ENCODE assay signal across 1 cellular context in the genomic region with DNA sequence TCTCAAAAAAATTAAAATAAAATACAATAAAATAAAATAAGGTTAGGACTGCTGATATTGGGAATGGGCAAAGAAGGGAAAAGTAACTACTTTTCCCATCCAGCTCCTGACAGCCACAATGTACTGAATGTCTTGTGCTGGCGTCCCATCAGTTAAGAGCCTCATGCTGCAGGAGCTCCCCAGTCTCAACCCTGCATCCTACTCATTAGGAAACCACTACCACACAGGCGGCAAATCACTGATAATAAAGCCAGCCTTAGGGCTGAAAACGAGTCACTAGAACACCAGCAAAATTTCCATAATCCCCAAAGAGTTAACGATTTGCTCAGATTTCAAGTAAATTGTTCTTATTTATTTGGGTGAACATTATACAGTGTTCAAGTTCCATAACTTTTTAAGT.
TF ChIP-seq lines count a peak whose summit lies in the region.

No MANE protein-coding gene starts in this region.

TF ChIP-seq in K562, 482 proteins besides CTCF, POLR2A, EP300 and RAD21:
- no peak for TF ChIP-seq TAF1 (IDR thresholded peaks at IDR 0.05; ENCODE audit: control insufficient read depth, extremely low read depth, insufficient read depth, low read length, severe bottlenecking)
- TF ChIP-seq NR3C1 (CRISPR knock-in tag; IDR thresholded peaks at IDR 0.05), result no peak
- TF ChIP-seq, protein P1, sequence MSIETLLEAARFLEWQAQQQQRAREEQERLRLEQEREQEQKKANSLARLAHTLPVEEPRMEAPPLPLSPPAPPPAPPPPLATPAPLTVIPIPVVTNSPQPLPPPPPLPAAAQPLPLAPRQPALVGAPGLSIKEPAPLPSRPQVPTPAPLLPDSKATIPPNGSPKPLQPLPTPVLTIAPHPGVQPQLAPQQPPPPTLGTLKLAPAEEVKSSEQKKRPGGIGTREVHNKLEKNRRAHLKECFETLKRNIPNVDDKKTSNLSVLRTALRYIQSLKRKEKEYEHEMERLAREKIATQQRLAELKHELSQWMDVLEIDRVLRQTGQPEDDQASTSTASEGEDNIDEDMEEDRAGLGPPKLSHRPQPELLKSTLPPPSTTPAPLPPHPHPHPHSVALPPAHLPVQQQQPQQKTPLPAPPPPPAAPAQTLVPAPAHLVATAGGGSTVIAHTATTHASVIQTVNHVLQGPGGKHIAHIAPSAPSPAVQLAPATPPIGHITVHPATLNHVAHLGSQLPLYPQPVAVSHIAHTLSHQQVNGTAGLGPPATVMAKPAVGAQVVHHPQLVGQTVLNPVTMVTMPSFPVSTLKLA (conservative IDR thresholded peaks at IDR 0.05), result peak in 1 of 2 experiments; percentile 43; a peak in 2 of 4 replicates
- no peak for TF ChIP-seq MBD2 (IDR thresholded peaks at IDR 0.05; ENCODE audit: borderline replicate concordance, low read depth)
- TF ChIP-seq ETV1 (tag; conservative IDR thresholded peaks at IDR 0.05; ENCODE audit: low read depth), result no peak
- no peak for TF ChIP-seq HNRNPK (IDR thresholded peaks at IDR 0.05; ENCODE audit: low read depth, low read length, poor library complexity, severe bottlenecking)
- no peak for TF ChIP-seq ZNF174 (CRISPR knock-in tag; IDR thresholded peaks at IDR 0.05)
- TF ChIP-seq, protein P2, sequence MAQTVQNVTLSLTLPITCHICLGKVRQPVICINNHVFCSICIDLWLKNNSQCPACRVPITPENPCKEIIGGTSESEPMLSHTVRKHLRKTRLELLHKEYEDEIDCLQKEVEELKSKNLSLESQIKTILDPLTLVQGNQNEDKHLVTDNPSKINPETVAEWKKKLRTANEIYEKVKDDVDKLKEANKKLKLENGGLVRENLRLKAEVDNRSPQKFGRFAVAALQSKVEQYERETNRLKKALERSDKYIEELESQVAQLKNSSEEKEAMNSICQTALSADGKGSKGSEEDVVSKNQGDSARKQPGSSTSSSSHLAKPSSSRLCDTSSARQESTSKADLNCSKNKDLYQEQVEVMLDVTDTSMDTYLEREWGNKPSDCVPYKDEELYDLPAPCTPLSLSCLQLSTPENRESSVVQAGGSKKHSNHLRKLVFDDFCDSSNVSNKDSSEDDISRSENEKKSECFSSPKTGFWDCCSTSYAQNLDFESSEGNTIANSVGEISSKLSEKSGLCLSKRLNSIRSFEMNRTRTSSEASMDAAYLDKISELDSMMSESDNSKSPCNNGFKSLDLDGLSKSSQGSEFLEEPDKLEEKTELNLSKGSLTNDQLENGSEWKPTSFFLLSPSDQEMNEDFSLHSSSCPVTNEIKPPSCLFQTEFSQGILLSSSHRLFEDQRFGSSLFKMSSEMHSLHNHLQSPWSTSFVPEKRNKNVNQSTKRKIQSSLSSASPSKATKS (CRISPR knock-in tag; IDR thresholded peaks at IDR 0.05), result no peak
- no peak for TF ChIP-seq ZNF232 (CRISPR knock-in tag; IDR thresholded peaks at IDR 0.05)
- no peak for TF ChIP-seq ETV5 (CRISPR knock-in tag; IDR thresholded peaks at IDR 0.05; ENCODE audit: low read depth)
- TF ChIP-seq, protein P3, sequence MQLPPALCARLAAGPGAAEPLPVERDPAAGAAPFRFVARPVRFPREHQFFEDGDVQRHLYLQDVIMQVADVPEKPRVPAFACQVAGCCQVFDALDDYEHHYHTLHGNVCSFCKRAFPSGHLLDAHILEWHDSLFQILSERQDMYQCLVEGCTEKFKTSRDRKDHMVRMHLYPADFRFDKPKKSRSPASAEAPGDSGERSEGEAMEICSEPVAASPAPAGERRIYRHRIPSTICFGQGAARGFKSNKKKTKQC (CRISPR knock-in tag; IDR thresholded peaks at IDR 0.05), result no peak
- no peak for TF ChIP-seq SNRNP70 (optimal IDR thresholded peaks at IDR 0.05; ENCODE audit: low read depth, low read length)
- TF ChIP-seq ZNF696 (CRISPR knock-in tag; conservative IDR thresholded peaks at IDR 0.05), result no peak
- TF ChIP-seq, protein P4, sequence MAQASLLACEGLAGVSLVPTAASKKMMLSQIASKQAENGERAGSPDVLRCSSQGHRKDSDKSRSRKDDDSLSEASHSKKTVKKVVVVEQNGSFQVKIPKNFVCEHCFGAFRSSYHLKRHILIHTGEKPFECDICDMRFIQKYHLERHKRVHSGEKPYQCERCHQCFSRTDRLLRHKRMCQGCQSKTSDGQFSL (CRISPR knock-in tag; IDR thresholded peaks at IDR 0.05), result no peak
- TF ChIP-seq, protein P4 (tag; IDR thresholded peaks at IDR 0.05), result no peak
- no peak for TF ChIP-seq CTBP1 (IDR thresholded peaks at IDR 0.05; ENCODE audit: borderline replicate concordance)
- TF ChIP-seq ZNF57 (CRISPR knock-in tag; IDR thresholded peaks at IDR 0.05), result no peak
- peak in 1 of 2 experiments; percentile 32; a peak in 1 of 4 replicates for TF ChIP-seq RCOR1 (IDR thresholded peaks at IDR 0.05; ENCODE audit: borderline replicate concordance in 1 of 2, low read depth in 2 of 2, low read length in 2 of 2)
- TF ChIP-seq, protein P5, sequence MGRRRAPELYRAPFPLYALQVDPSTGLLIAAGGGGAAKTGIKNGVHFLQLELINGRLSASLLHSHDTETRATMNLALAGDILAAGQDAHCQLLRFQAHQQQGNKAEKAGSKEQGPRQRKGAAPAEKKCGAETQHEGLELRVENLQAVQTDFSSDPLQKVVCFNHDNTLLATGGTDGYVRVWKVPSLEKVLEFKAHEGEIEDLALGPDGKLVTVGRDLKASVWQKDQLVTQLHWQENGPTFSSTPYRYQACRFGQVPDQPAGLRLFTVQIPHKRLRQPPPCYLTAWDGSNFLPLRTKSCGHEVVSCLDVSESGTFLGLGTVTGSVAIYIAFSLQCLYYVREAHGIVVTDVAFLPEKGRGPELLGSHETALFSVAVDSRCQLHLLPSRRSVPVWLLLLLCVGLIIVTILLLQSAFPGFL (CRISPR knock-in tag; IDR thresholded peaks at IDR 0.05), result no peak
- TF ChIP-seq CAMTA2 (CRISPR knock-in tag; conservative IDR thresholded peaks at IDR 0.05), result no peak
- no peak for TF ChIP-seq POU5F1 (IDR thresholded peaks at IDR 0.05; ENCODE audit: borderline replicate concordance, low read depth, low read length, partially characterized antibody)
- no peak for TF ChIP-seq ZC3H11A (IDR thresholded peaks at IDR 0.05; ENCODE audit: low read depth, low read length)
- TF ChIP-seq, protein P6, sequence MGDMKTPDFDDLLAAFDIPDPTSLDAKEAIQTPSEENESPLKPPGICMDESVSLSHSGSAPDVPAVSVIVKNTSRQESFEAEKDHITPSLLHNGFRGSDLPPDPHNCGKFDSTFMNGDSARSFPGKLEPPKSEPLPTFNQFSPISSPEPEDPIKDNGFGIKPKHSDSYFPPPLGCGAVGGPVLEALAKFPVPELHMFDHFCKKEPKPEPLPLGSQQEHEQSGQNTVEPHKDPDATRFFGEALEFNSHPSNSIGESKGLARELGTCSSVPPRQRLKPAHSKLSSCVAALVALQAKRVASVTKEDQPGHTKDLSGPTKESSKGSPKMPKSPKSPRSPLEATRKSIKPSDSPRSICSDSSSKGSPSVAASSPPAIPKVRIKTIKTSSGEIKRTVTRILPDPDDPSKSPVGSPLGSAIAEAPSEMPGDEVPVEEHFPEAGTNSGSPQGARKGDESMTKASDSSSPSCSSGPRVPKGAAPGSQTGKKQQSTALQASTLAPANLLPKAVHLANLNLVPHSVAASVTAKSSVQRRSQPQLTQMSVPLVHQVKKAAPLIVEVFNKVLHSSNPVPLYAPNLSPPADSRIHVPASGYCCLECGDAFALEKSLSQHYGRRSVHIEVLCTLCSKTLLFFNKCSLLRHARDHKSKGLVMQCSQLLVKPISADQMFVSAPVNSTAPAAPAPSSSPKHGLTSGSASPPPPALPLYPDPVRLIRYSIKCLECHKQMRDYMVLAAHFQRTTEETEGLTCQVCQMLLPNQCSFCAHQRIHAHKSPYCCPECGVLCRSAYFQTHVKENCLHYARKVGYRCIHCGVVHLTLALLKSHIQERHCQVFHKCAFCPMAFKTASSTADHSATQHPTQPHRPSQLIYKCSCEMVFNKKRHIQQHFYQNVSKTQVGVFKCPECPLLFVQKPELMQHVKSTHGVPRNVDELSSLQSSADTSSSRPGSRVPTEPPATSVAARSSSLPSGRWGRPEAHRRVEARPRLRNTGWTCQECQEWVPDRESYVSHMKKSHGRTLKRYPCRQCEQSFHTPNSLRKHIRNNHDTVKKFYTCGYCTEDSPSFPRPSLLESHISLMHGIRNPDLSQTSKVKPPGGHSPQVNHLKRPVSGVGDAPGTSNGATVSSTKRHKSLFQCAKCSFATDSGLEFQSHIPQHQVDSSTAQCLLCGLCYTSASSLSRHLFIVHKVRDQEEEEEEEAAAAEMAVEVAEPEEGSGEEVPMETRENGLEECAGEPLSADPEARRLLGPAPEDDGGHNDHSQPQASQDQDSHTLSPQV (IDR thresholded peaks at IDR 0.05), result 0 out of 2 replicates have a peak, but pooled peaks have one; percentile 24
- TF ChIP-seq, protein P7, sequence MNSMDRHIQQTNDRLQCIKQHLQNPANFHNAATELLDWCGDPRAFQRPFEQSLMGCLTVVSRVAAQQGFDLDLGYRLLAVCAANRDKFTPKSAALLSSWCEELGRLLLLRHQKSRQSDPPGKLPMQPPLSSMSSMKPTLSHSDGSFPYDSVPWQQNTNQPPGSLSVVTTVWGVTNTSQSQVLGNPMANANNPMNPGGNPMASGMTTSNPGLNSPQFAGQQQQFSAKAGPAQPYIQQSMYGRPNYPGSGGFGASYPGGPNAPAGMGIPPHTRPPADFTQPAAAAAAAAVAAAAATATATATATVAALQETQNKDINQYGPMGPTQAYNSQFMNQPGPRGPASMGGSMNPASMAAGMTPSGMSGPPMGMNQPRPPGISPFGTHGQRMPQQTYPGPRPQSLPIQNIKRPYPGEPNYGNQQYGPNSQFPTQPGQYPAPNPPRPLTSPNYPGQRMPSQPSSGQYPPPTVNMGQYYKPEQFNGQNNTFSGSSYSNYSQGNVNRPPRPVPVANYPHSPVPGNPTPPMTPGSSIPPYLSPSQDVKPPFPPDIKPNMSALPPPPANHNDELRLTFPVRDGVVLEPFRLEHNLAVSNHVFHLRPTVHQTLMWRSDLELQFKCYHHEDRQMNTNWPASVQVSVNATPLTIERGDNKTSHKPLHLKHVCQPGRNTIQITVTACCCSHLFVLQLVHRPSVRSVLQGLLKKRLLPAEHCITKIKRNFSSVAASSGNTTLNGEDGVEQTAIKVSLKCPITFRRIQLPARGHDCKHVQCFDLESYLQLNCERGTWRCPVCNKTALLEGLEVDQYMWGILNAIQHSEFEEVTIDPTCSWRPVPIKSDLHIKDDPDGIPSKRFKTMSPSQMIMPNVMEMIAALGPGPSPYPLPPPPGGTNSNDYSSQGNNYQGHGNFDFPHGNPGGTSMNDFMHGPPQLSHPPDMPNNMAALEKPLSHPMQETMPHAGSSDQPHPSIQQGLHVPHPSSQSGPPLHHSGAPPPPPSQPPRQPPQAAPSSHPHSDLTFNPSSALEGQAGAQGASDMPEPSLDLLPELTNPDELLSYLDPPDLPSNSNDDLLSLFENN (IDR thresholded peaks at IDR 0.05; ENCODE audit: low read depth in 2 of 2, low read length in 2 of 2), result no peak
- TF ChIP-seq SAFB (IDR thresholded peaks at IDR 0.05; ENCODE audit: borderline replicate concordance, low read depth, low read length), result no peak
- no peak for TF ChIP-seq HDGF (IDR thresholded peaks at IDR 0.05)
- TF ChIP-seq SP1 (CRISPR knock-in tag; IDR thresholded peaks at IDR 0.05), result peak; percentile 18; the same call in 1 of the 2 replicates
- no peak for TF ChIP-seq BCL6 (CRISPR knock-in tag; IDR thresholded peaks at IDR 0.05)
- TF ChIP-seq POLR2AphosphoS5 (IDR thresholded peaks at IDR 0.05; ENCODE audit: control insufficient read depth, insufficient read depth, low read depth, low read length), result 0 out of 2 replicates have a peak, but pooled peaks have one; percentile 56
- TF ChIP-seq, protein P8, sequence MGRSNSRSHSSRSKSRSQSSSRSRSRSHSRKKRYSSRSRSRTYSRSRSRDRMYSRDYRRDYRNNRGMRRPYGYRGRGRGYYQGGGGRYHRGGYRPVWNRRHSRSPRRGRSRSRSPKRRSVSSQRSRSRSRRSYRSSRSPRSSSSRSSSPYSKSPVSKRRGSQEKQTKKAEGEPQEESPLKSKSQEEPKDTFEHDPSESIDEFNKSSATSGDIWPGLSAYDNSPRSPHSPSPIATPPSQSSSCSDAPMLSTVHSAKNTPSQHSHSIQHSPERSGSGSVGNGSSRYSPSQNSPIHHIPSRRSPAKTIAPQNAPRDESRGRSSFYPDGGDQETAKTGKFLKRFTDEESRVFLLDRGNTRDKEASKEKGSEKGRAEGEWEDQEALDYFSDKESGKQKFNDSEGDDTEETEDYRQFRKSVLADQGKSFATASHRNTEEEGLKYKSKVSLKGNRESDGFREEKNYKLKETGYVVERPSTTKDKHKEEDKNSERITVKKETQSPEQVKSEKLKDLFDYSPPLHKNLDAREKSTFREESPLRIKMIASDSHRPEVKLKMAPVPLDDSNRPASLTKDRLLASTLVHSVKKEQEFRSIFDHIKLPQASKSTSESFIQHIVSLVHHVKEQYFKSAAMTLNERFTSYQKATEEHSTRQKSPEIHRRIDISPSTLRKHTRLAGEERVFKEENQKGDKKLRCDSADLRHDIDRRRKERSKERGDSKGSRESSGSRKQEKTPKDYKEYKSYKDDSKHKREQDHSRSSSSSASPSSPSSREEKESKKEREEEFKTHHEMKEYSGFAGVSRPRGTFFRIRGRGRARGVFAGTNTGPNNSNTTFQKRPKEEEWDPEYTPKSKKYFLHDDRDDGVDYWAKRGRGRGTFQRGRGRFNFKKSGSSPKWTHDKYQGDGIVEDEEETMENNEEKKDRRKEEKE (IDR thresholded peaks at IDR 0.05; ENCODE audit: borderline replicate concordance in 1 of 2, control insufficient read depth in 1 of 2, low read depth in 2 of 2, low read length in 1 of 2), result 0 out of 4 replicates have a peak, but pooled peaks of 1 of the 2 experiments have one; percentile 31
- TF ChIP-seq FOXA1 (IDR thresholded peaks at IDR 0.05; ENCODE audit: borderline replicate concordance), result no peak
TF ChIP-seq in K562: peak in this region for 6.
